26 cellular contexts compared by ENCODE assay signal in the genomic region with DNA sequence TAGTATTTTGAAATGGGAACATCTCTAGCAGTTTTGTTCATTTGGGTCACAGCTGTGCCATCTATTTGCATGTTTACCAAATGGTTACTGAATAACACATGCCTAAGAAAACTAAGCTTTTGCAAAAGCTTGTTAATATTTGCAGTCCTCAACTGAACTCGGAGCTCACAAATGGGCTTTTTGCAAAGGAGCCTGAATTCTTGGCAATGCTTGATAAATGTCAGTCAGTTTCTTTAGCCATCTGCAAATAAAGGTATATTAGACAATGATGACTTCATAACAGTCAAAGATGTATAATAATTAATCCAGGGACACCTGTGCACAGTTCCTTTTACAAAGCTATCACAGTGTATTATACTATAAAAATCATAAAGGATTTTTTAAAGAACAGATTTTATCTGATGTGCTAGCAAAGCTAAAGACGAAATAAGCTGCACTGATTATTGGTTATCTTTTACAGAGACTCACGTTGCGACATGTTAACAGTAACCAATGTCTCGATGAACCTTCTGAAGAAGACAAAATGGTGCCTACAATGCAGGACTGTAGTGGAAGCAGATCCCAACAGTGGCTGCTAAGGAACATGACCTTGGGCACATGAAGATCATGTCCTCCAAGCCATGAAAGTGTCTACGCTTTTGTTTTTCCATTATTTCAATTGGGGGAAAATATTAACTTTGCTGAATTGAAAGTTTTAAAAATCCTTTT.
"Had no signal": no experiment of that assay in that cellular context is flagged by ENCODE, and none has a peak within 500 bp of the region (broad histone marks: within the 10 kb centered on the region; RNA-seq: fewer than 3 reads in every experiment).

No MANE protein-coding gene starts in this region.

- H3K4me1 ChIP-seq: esophagus squamous epithelium, uterus had no signal

- ATAC-seq: activated CD8-positive, alpha-beta memory T cell treated with anti-CD3 and anti-CD28 coated beads, Interleukin-2, amount 10 ng/mL, durations not matched to agents 7 days and 5 days; activated CD8-positive, alpha-beta T cell treated with anti-CD3 and anti-CD28 coated beads for 36 hours; gastrocnemius medialis; left cardiac atrium; T-helper 17 cell had no signal

- FAIRE-seq: keratinocyte had no signal

- DNase-seq: activated B cell treated with CpG ODN at 0.5 μM for 24 hours; activated CD4-positive, alpha-beta T cell treated with anti-CD3 and anti-CD28 coated beads, Interleukin-2, amount 50 U/mL, for 1 hour; activated CD8-positive, alpha-beta memory T cell treated with anti-CD3 and anti-CD28 coated beads, Interleukin-2, amount 10 ng/mL, durations not matched to agents 7 days and 5 days; activated CD8-positive, alpha-beta T cell treated with anti-CD3 and anti-CD28 coated beads for 36 hours; activated naive CD4-positive, alpha-beta T cell treated with Interleukin-2 at 50 U/mL for 16 hours; activated T-cell treated with anti-CD3 and anti-CD28 coated beads, Interleukin-2, amount 50 U/mL, for 48 hours; anterior cingulate cortex; dermis blood vessel endothelial cell; effector CD4-positive, alpha-beta T cell; esophagus squamous epithelium; gastrocnemius medialis; glutamatergic neuron; left cardiac atrium; naive B cell; nephron progenitor cell; stimulated activated naive CD4-positive, alpha-beta T cell; T-helper 17 cell; testis; transverse colon; uterus had no signal

- H3K4me3 ChIP-seq: esophagus squamous epithelium, gastrocnemius medialis, testis, transverse colon, uterus had no signal

- H3K36me3 ChIP-seq: esophagus squamous epithelium, gastrocnemius medialis, neutrophil, transverse colon, uterus had no signal

- H3K9me3 Mint-ChIP-seq: activated B cell treated with CpG ODN at 0.5 μM for 24 hours; activated CD8-positive, alpha-beta T cell treated with anti-CD3 and anti-CD28 coated beads for 36 hours; mesothelial cell of epicardium; naive B cell; nephron progenitor cell had no signal

- H3K4me3 Mint-ChIP-seq: activated B cell treated with CpG ODN at 0.5 μM for 24 hours; activated CD8-positive, alpha-beta memory T cell treated with anti-CD3 and anti-CD28 coated beads, Interleukin-2, amount 10 ng/mL, durations not matched to agents 7 days and 5 days; activated CD8-positive, alpha-beta T cell treated with anti-CD3 and anti-CD28 coated beads for 36 hours; activated naive CD8-positive, alpha-beta T cell; mesothelial cell of epicardium; naive B cell; nephron progenitor cell; T-helper 17 cell had no signal

- H3K27me3 ChIP-seq: esophagus squamous epithelium, gastrocnemius medialis, neutrophil, testis, transverse colon, uterus had no signal

- H3K9me3 ChIP-seq: esophagus squamous epithelium, gastrocnemius medialis, neutrophil, testis, transverse colon, uterus had no signal

- H3K27me3 Mint-ChIP-seq: activated B cell treated with CpG ODN at 0.5 μM for 24 hours; activated CD8-positive, alpha-beta memory T cell treated with anti-CD3 and anti-CD28 coated beads, Interleukin-2, amount 10 ng/mL, durations not matched to agents 7 days and 5 days; activated CD8-positive, alpha-beta T cell treated with anti-CD3 and anti-CD28 coated beads for 36 hours; activated naive CD8-positive, alpha-beta T cell; naive B cell; progenitor cell of endocrine pancreas; T-helper 17 cell had no signal

- H3K27ac ChIP-seq: epithelial cell of prostate, esophagus squamous epithelium, gastrocnemius medialis, neutrophil, testis, transverse colon, uterus had no signal

- H3K4me1 Mint-ChIP-seq: activated B cell treated with CpG ODN at 0.5 μM for 24 hours; activated CD8-positive, alpha-beta memory T cell treated with anti-CD3 and anti-CD28 coated beads, Interleukin-2, amount 10 ng/mL, durations not matched to agents 7 days and 5 days; naive B cell; nephron progenitor cell; T-helper 17 cell had no signal

- H3K27ac Mint-ChIP-seq: activated B cell treated with CpG ODN at 0.5 μM for 24 hours; activated CD8-positive, alpha-beta memory T cell treated with anti-CD3 and anti-CD28 coated beads, Interleukin-2, amount 10 ng/mL, durations not matched to agents 7 days and 5 days; activated CD8-positive, alpha-beta T cell treated with anti-CD3 and anti-CD28 coated beads for 36 hours; activated naive CD8-positive, alpha-beta T cell; mesothelial cell of epicardium; naive B cell; nephron progenitor cell; progenitor cell of endocrine pancreas; T-helper 17 cell had no signal
